Comparison of ENCODE assay signal across 1 cellular context in genomic region chr6:159788757-159789376, GRCh38.
TF ChIP-seq lines count a peak whose summit lies in the region.

No MANE protein-coding gene starts in this region.

TF ChIP-seq in HepG2, 621 proteins besides CTCF, POLR2A, EP300 and RAD21 (continued from another document and continues in another):
- TF ChIP-seq ZMYM2 (CRISPR knock-in tag; IDR thresholded peaks at IDR 0.05) (no peak), MYPOP (CRISPR knock-in tag; IDR thresholded peaks at IDR 0.05) (0 out of 2 replicates have a peak, but pooled peaks have one; percentile 5), PBX2 (CRISPR knock-in tag; IDR thresholded peaks at IDR 0.05) (no peak), ZNF225 (CRISPR knock-in tag; IDR thresholded peaks at IDR 0.05) (no peak), LCORL (IDR thresholded peaks at IDR 0.05) (no peak), LCORL (CRISPR knock-in tag; IDR thresholded peaks at IDR 0.05) (no peak), ARID5B (CRISPR knock-in tag; IDR thresholded peaks at IDR 0.05) (no peak), CREB1 (IDR thresholded peaks at IDR 0.05) (no peak), CREB1 (CRISPR knock-in tag; IDR thresholded peaks at IDR 0.05) (no peak), NFIB (CRISPR knock-in tag; IDR thresholded peaks at IDR 0.05; ENCODE audit: borderline replicate concordance) (0 out of 2 replicates have a peak, but pooled peaks have one; percentile 71), ZKSCAN8 (CRISPR knock-in tag; IDR thresholded peaks at IDR 0.05; ENCODE audit: borderline replicate concordance) (no peak), MTA3 (CRISPR knock-in tag; IDR thresholded peaks at IDR 0.05) (no peak), AKAP8 (CRISPR knock-in tag; IDR thresholded peaks at IDR 0.05) (0 out of 2 replicates have a peak, but pooled peaks have one; percentile 1), MTA1 (CRISPR knock-in tag; IDR thresholded peaks at IDR 0.05; ENCODE audit: borderline replicate concordance) (no peak), KDM5B (CRISPR knock-in tag; IDR thresholded peaks at IDR 0.05; ENCODE audit: borderline replicate concordance) (no peak; the same call in 1 of the 2 replicates), HNRNPUL1 (IDR thresholded peaks at IDR 0.05; ENCODE audit: low read depth, low read length) (0 out of 2 replicates have a peak, but pooled peaks have one; percentile 37), SAP130 (CRISPR knock-in tag; IDR thresholded peaks at IDR 0.05; ENCODE audit: low read depth) (peak; percentile 78; the same call in 1 of the 2 replicates), ZBTB34 (CRISPR knock-in tag; IDR thresholded peaks at IDR 0.05) (no peak), ZUFSP (CRISPR knock-in tag; IDR thresholded peaks at IDR 0.05; ENCODE audit: borderline replicate concordance) (0 out of 2 replicates have a peak, but pooled peaks have one; percentile 88), MXD3 (CRISPR knock-in tag; IDR thresholded peaks at IDR 0.05) (no peak; the same call in 1 of the 2 replicates), ZNF124 (CRISPR knock-in tag; IDR thresholded peaks at IDR 0.05) (0 out of 2 replicates have a peak, but pooled peaks have one; percentile 17), PHF20 (CRISPR knock-in tag; IDR thresholded peaks at IDR 0.05) (no peak), ZNF17 (CRISPR knock-in tag; IDR thresholded peaks at IDR 0.05) (0 out of 2 replicates have a peak, but pooled peaks have one; percentile 59), ZNF816 (CRISPR knock-in tag; IDR thresholded peaks at IDR 0.05; ENCODE audit: borderline replicate concordance) (no peak), BRD4 (CRISPR knock-in tag; IDR thresholded peaks at IDR 0.05) (no peak), PPARG (CRISPR knock-in tag; conservative IDR thresholded peaks at IDR 0.05) (no peak), ZNF563 (CRISPR knock-in tag; IDR thresholded peaks at IDR 0.05) (0 out of 2 replicates have a peak, but pooled peaks have one; percentile 67), MBD4 (IDR thresholded peaks at IDR 0.05; ENCODE audit: borderline replicate concordance, low read length) (no peak), HOXA9 (CRISPR knock-in tag; IDR thresholded peaks at IDR 0.05; ENCODE audit: borderline replicate concordance) (no peak), HCFC1 (IDR thresholded peaks at IDR 0.05; ENCODE audit: low read depth, low read length) (no peak), DNMT1 (CRISPR knock-in tag; IDR thresholded peaks at IDR 0.05) (0 out of 2 replicates have a peak, but pooled peaks have one; percentile 35), YEATS2 (CRISPR knock-in tag; IDR thresholded peaks at IDR 0.05; ENCODE audit: borderline replicate concordance) (no peak), PAX8 (CRISPR knock-in tag; IDR thresholded peaks at IDR 0.05; ENCODE audit: borderline replicate concordance) (no peak), ZNF256 (CRISPR knock-in tag; conservative IDR thresholded peaks at IDR 0.05) (no peak), SETDB1 (CRISPR knock-in tag; IDR thresholded peaks at IDR 0.05; ENCODE audit: borderline replicate concordance) (no peak), ZC3H13 (CRISPR knock-in tag; IDR thresholded peaks at IDR 0.05) (no peak; the same call in 1 of the 2 replicates), RNF2 (conservative IDR thresholded peaks at IDR 0.05; ENCODE audit: low read depth) (peak; percentile 54; the same call in 1 of the 2 replicates), ZNF333 (CRISPR knock-in tag; IDR thresholded peaks at IDR 0.05; ENCODE audit: borderline replicate concordance) (no peak), MAFF (IDR thresholded peaks at IDR 0.05; ENCODE audit: low read depth, low read length) (no peak), ZNF782 (CRISPR knock-in tag; IDR thresholded peaks at IDR 0.05; ENCODE audit: borderline replicate concordance) (peak; percentile 62; the same call in 1 of the 2 replicates), GLI4 (CRISPR knock-in tag; IDR thresholded peaks at IDR 0.05; ENCODE audit: borderline replicate concordance) (peak; percentile 17; the same call in 1 of the 2 replicates), ZBED4 (CRISPR knock-in tag; IDR thresholded peaks at IDR 0.05; ENCODE audit: borderline replicate concordance) (no peak), RAD51 (IDR thresholded peaks at IDR 0.05; ENCODE audit: borderline replicate concordance) (no peak), ZNF496 (CRISPR knock-in tag; IDR thresholded peaks at IDR 0.05; ENCODE audit: insufficient replicate concordance) (no peak), ZNF431 (CRISPR knock-in tag; IDR thresholded peaks at IDR 0.05; ENCODE audit: borderline replicate concordance, low read depth) (peak; percentile 31; the same call in 1 of the 2 replicates), ZNF326 (CRISPR knock-in tag; IDR thresholded peaks at IDR 0.05; ENCODE audit: borderline replicate concordance) (no peak), ZNF205 (CRISPR knock-in tag; IDR thresholded peaks at IDR 0.05) (0 out of 2 replicates have a peak, but pooled peaks have one; percentile 27), ZNF597 (CRISPR knock-in tag; IDR thresholded peaks at IDR 0.05) (no peak), U2AF1 (optimal IDR thresholded peaks at IDR 0.05; ENCODE audit: low read depth, low read length) (peak; percentile 8)
- TF ChIP-seq, protein P1, sequence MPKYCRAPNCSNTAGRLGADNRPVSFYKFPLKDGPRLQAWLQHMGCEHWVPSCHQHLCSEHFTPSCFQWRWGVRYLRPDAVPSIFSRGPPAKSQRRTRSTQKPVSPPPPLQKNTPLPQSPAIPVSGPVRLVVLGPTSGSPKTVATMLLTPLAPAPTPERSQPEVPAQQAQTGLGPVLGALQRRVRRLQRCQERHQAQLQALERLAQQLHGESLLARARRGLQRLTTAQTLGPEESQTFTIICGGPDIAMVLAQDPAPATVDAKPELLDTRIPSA (CRISPR knock-in tag; IDR thresholded peaks at IDR 0.05; ENCODE audit: borderline replicate concordance) = no peak
- TF ChIP-seq, protein P2, sequence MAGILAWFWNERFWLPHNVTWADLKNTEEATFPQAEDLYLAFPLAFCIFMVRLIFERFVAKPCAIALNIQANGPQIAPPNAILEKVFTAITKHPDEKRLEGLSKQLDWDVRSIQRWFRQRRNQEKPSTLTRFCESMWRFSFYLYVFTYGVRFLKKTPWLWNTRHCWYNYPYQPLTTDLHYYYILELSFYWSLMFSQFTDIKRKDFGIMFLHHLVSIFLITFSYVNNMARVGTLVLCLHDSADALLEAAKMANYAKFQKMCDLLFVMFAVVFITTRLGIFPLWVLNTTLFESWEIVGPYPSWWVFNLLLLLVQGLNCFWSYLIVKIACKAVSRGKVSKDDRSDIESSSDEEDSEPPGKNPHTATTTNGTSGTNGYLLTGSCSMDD (CRISPR knock-in tag; IDR thresholded peaks at IDR 0.05) = no peak
- TF ChIP-seq, protein P3, sequence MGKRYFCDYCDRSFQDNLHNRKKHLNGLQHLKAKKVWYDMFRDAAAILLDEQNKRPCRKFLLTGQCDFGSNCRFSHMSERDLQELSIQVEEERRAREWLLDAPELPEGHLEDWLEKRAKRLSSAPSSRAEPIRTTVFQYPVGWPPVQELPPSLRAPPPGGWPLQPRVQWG (CRISPR knock-in tag; IDR thresholded peaks at IDR 0.05; ENCODE audit: borderline replicate concordance, low read depth) = peak; percentile 56; the same call in 1 of the 2 replicates
